Comparison of ENCODE assay signal across 29 cellular contexts in the genomic region with DNA sequence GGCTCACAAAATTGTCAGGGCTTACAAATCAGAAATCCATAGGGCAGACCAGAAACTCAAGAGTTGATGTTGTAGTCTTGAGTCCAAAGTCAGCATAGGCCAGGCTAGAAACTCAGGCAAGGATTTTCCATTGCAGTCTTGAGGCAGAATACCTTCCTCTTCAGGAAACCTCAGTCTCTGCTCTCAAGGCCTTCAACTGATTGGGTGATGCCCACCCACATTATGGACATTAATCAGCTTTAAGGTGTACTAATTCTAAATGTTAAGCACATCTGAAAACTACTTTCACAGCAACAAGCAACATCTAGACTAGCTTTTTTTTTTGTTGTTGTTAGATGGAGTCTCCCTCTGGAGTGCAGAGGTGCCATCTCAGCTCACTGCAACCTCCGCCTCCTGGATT. TPM values are rescaled to one million over a fixed set of nuclear protein-coding genes. Genes with fewer than 3 reads are reported as not detected.
"Had no signal": no experiment of that assay in that cellular context is flagged by ENCODE, and none has a peak within 500 bp of the region (broad histone marks: within the 10 kb centered on the region; RNA-seq: fewer than 3 reads in every experiment).

No MANE protein-coding gene starts in this region.

- H3K27me3 ChIP-seq: testis, thyroid gland, tibial artery, tibial nerve, upper lobe of left lung, upper lobe of right lung, uterus, vagina had no signal

- H3K4me1 Mint-ChIP-seq: stimulated activated effector memory CD8-positive, alpha-beta T cell treated with anti-CD3 and anti-CD28 coated beads, Interleukin-12 subunit alpha, Interleukin-12 subunit beta, amount 100 ng/mL, for 72 hours; stimulated activated memory B cell treated with anti-CD40 and anti-IgM and Interleukin-4, amounts not matched to agents 10 μg/mL and 1 μg/mL and 100 μg/mL, for 72 hours; stimulated activated naive B cell treated with anti-CD40 and anti-IgM and Interleukin-4, amounts not matched to agents 10 μg/mL and 1 μg/mL and 100 μg/mL, for 72 hours; stimulated activated naive CD8-positive, alpha-beta T cell treated with anti-CD3 and anti-CD28 coated beads, Interleukin-15, amount 100 ng/mL, for 72 hours had no signal

- DNase-seq: stimulated activated CD4-positive, alpha-beta T cell treated with anti-CD3 and anti-CD28 coated beads, Interleukin-2, amount 100 ng/mL, for 48 hours; stimulated activated CD4-positive, alpha-beta T cell treated with anti-CD3 and anti-CD28 coated beads, Interleukin-4, amount 100 ng/mL, for 1 hour; stimulated activated CD4-positive, alpha-beta T cell treated with anti-CD3 and anti-CD28 coated beads, Interleukin-4, amount 100 ng/mL, for 24 hours; stimulated activated CD4-positive, alpha-beta T cell treated with anti-CD3 and anti-CD28 coated beads, Interleukin-4, amount 100 ng/mL, for 4 hours; stimulated activated CD8-positive, alpha-beta memory T cell treated with anti-CD3 and anti-CD28 coated beads, Interleukin-4, amount 100 ng/mL, for 48 hours; stimulated activated naive B cell treated with anti-CD40 and anti-IgM and Interleukin-4, amounts not matched to agents 10 μg/mL and 1 μg/mL and 100 μg/mL, for 72 hours; stimulated activated naive CD4-positive, alpha-beta T cell; stimulated activated naive CD4-positive, alpha-beta T cell treated with Interleukin-2 at 50 U/mL for 16 hours; stimulated activated naive CD8-positive, alpha-beta T cell treated with anti-CD3 and anti-CD28 coated beads, Interleukin-15, amount 100 ng/mL, for 72 hours; stimulated activated naive CD8-positive, alpha-beta T cell treated with anti-CD3 and anti-CD28 coated beads, Interleukin-15, Interleukin-2, amounts not matched to agents 100 U/mL and 50 U/mL, for 24 hours; stomach; substantia nigra; testis; thyroid gland; tibial artery; transverse colon; trophoblast cell; upper lobe of left lung; upper lobe of right lung; uterus had no signal

- FAIRE-seq: urothelium cell line had no signal

- H3K9me3 ChIP-seq: stomach, suprapubic skin, testis, thoracic aorta, thyroid gland, tibial artery, tibial nerve, transverse colon, upper lobe of left lung, upper lobe of right lung, uterus, vagina had no signal

- H3K9me3 Mint-ChIP-seq: stimulated activated effector memory CD8-positive, alpha-beta T cell treated with anti-CD3 and anti-CD28 coated beads, Interleukin-12 subunit alpha, Interleukin-12 subunit beta, amount 100 ng/mL, for 72 hours; stimulated activated naive CD8-positive, alpha-beta T cell treated with anti-CD3 and anti-CD28 coated beads, Interleukin-15, Interleukin-2, amounts not matched to agents 100 ng/mL and 50 ng/mL, for 24 hours; type B pancreatic cell had no signal

- H3K4me1 ChIP-seq: stomach, suprapubic skin, testis, thyroid gland, tibial artery, tibial nerve, transverse colon, upper lobe of left lung, upper lobe of right lung, uterus, vagina had no signal

- H3K27ac ChIP-seq: stomach, suprapubic skin, testis, thoracic aorta, thyroid gland, tibial artery, tibial nerve, transverse colon, upper lobe of left lung, upper lobe of right lung, uterus, vagina had no signal

- H3K4me3 ChIP-seq: stomach, suprapubic skin, testis, thoracic aorta, thyroid gland, tibial artery, tibial nerve, transverse colon, upper lobe of left lung, upper lobe of right lung, uterus, vagina had no signal

- H3K4me3 Mint-ChIP-seq: stimulated activated effector memory CD8-positive, alpha-beta T cell treated with anti-CD3 and anti-CD28 coated beads, Interleukin-12 subunit alpha, Interleukin-12 subunit beta, amount 100 ng/mL, for 72 hours; stimulated activated memory B cell treated with anti-CD40 and anti-IgM and Interleukin-4, amounts not matched to agents 10 μg/mL and 1 μg/mL and 100 μg/mL, for 72 hours; stimulated activated naive B cell treated with anti-CD40 and anti-IgM and Interleukin-4, amounts not matched to agents 10 μg/mL and 1 μg/mL and 100 μg/mL, for 72 hours; stimulated activated naive CD8-positive, alpha-beta T cell treated with anti-CD3 and anti-CD28 coated beads, Interleukin-15, amount 100 ng/mL, for 72 hours; stimulated activated naive CD8-positive, alpha-beta T cell treated with anti-CD3 and anti-CD28 coated beads, Interleukin-15, Interleukin-2, amounts not matched to agents 100 ng/mL and 50 ng/mL, for 24 hours; type B pancreatic cell had no signal

- H3K27ac Mint-ChIP-seq: stimulated activated effector memory CD8-positive, alpha-beta T cell treated with anti-CD3 and anti-CD28 coated beads, Interleukin-12 subunit alpha, Interleukin-12 subunit beta, amount 100 ng/mL, for 72 hours; stimulated activated memory B cell treated with anti-CD40 and anti-IgM and Interleukin-4, amounts not matched to agents 10 μg/mL and 1 μg/mL and 100 μg/mL, for 72 hours; stimulated activated naive B cell treated with anti-CD40 and anti-IgM and Interleukin-4, amounts not matched to agents 10 μg/mL and 1 μg/mL and 100 μg/mL, for 72 hours; stimulated activated naive CD8-positive, alpha-beta T cell treated with anti-CD3 and anti-CD28 coated beads, Interleukin-15, amount 100 ng/mL, for 72 hours; stimulated activated naive CD8-positive, alpha-beta T cell treated with anti-CD3 and anti-CD28 coated beads, Interleukin-15, Interleukin-2, amounts not matched to agents 100 ng/mL and 50 ng/mL, for 24 hours; type B pancreatic cell had no signal

- ATAC-seq: stimulated activated effector memory CD8-positive, alpha-beta T cell treated with anti-CD3 and anti-CD28 coated beads, Interleukin-12 subunit alpha, Interleukin-12 subunit beta, amount 100 ng/mL, for 72 hours; stimulated activated memory B cell treated with anti-CD40 and anti-IgM and Interleukin-4, amounts not matched to agents 10 μg/mL and 1 μg/mL and 100 μg/mL, for 72 hours; stimulated activated naive B cell treated with anti-CD40 and anti-IgM and Interleukin-4, amounts not matched to agents 10 μg/mL and 1 μg/mL and 100 μg/mL, for 72 hours; stimulated activated naive CD8-positive, alpha-beta T cell treated with anti-CD3 and anti-CD28 coated beads, Interleukin-15, amount 100 ng/mL, for 72 hours; stimulated activated naive CD8-positive, alpha-beta T cell treated with anti-CD3 and anti-CD28 coated beads, Interleukin-15, Interleukin-2, amounts not matched to agents 100 U/mL and 50 U/mL, for 24 hours; upper lobe of right lung had no signal

- H3K36me3 Mint-ChIP-seq: stimulated activated effector memory CD8-positive, alpha-beta T cell treated with anti-CD3 and anti-CD28 coated beads, Interleukin-12 subunit alpha, Interleukin-12 subunit beta, amount 100 ng/mL, for 72 hours; stimulated activated memory B cell treated with anti-CD40 and anti-IgM and Interleukin-4, amounts not matched to agents 10 μg/mL and 1 μg/mL and 100 μg/mL, for 72 hours; stimulated activated naive B cell treated with anti-CD40 and anti-IgM and Interleukin-4, amounts not matched to agents 10 μg/mL and 1 μg/mL and 100 μg/mL, for 72 hours; type B pancreatic cell had no signal

- H3K36me3 ChIP-seq: stomach, suprapubic skin, thoracic aorta, thyroid gland, tibial artery, tibial nerve, transverse colon, upper lobe of left lung, upper lobe of right lung, uterus, vagina had no signal

RNA-seq across cellular contexts. Expression of a gene that starts 54.9 kb away (rescaled TPM):
- total RNA-seq: tibial nerve, transverse colon, upper lobe of right lung had no signal
